20 cellular contexts compared by ENCODE assay signal in the genomic region with DNA sequence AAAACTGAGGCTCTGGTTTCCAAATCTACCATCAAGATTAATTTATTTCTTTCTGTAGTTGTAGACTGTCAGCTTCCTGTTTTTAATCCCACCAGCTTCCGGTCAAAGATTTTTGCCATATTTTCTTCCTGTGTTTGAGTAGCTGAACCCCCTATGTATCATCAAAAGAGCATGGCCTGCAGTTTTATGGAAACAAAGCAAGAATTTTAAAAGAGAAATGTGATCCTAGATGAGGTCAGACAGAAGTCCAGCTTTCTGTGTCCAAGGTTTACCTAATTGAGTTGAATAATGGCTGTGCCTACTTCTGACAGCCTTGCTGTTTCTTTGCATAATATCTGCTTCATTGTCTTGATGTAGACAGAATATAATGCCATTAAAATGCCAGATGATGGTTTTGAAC.
DNase-seq lines count a peak whose midpoint lies in the region; ATAC-seq and TF ChIP-seq lines count a peak whose summit lies in the region.
"Had no signal": no experiment of that assay in that cellular context is flagged by ENCODE, and none has a peak within 500 bp of the region (broad histone marks: within the 10 kb centered on the region; RNA-seq: fewer than 3 reads in every experiment).

No MANE protein-coding gene starts in this region.

- no peak overlapping the region for H3K4me3 ChIP-seq in astrocyte of the spinal cord (ENCODE audit: low read depth, low read length)
- no peak overlapping the region for H3K4me3 ChIP-seq in mesenchymal stem cell (ENCODE audit: insufficient read depth in 1 of 2, low read depth in 1 of 2, low read length in 2 of 2)
- H3K4me3 ChIP-seq: esophagus squamous epithelium, ovary, right atrium auricular region, SJSA1 had no signal

- no peak overlapping the region for H3K23ac ChIP-seq in mesenchymal stem cell (ENCODE audit: low read length in 2 of 2)

- peaks cover 8% of the 10 kb centered on the region for H3K79me1 ChIP-seq in mesenchymal stem cell (replicated peaks; ENCODE audit: low read length, poor library complexity, severe bottlenecking)

- 83% methylated on average over 1 of the region's 1 CpG for WGBS in mesenchymal stem cell

- ATAC-seq in HG03460 (IDR thresholded peaks at IDR 0.05; ENCODE audit: unreplicated experiment) (no peak), GM21786 (IDR thresholded peaks at IDR 0.05; ENCODE audit: unreplicated experiment) (no peak)
- ATAC-seq: CD8-positive, alpha-beta T cell had no signal

- H3K14ac ChIP-seq in mesenchymal stem cell (ENCODE audit: low read length in 2 of 2), result no peak overlapping the region

- H2BK120ac ChIP-seq in mesenchymal stem cell (ENCODE audit: low read depth, low read length), result no peak overlapping the region

- no peak overlapping the region for H2BK5ac ChIP-seq in mesenchymal stem cell (ENCODE audit: low read depth, low read length, poor library complexity, severe bottlenecking)

- no peak overlapping the region for H2AK5ac ChIP-seq in mesenchymal stem cell (ENCODE audit: low read length, severe bottlenecking)

- TF ChIP-seq CTCF in astrocyte of the spinal cord (IDR thresholded peaks at IDR 0.05; ENCODE audit: low read depth, low read length), result no peak

- peaks cover 7% of the 10 kb centered on the region for H3K9me3 ChIP-seq in mesenchymal stem cell (ENCODE audit: control insufficient read depth, low read length)
- H3K9me3 ChIP-seq: ovary, SJSA1 had no signal

- no peaks in the 10 kb centered on the region for H3K27me3 ChIP-seq in mesenchymal stem cell (ENCODE audit: control insufficient read depth in 1 of 2, insufficient read depth in 1 of 2, low read length in 2 of 2)
- H3K27me3 ChIP-seq: esophagus squamous epithelium, ovary, right atrium auricular region, SJSA1 had no signal

- no peak overlapping the region for H4K8ac ChIP-seq in mesenchymal stem cell (ENCODE audit: low read length)

- peaks cover 5 to 24% of the 10 kb centered on the region in 2 experiments for H3K36me3 ChIP-seq in mesenchymal stem cell (ENCODE audit: control insufficient read depth in 1 of 2, insufficient read depth in 2 of 2, low read depth in 1 of 2, low read length in 2 of 2)
- H3K36me3 ChIP-seq: ovary, right atrium auricular region, SJSA1 had no signal

- no peak overlapping the region for H2AFZ ChIP-seq in mesenchymal stem cell (ENCODE audit: low read depth, low read length)

- H3K4ac ChIP-seq in mesenchymal stem cell (ENCODE audit: low read depth in 1 of 2, low read length in 2 of 2), result no peak overlapping the region

- H4K91ac ChIP-seq in mesenchymal stem cell (ENCODE audit: low read length), result no peak overlapping the region

- H3K9ac ChIP-seq in mesenchymal stem cell (ENCODE audit: low read length), result no peak overlapping the region

- H2BK12ac ChIP-seq in mesenchymal stem cell (ENCODE audit: low read length in 2 of 2), result no peak overlapping the region

- H2BK15ac ChIP-seq in mesenchymal stem cell (ENCODE audit: low read depth, poor library complexity, severe bottlenecking), result no peak overlapping the region

- in situ Hi-C loops in KBM-7 (cut with MboI; ENCODE audit: low pct_unique_long_range_greater_than_20kb, low sequenced_read_pairs) (no loop called here), astrocyte of the spinal cord (cut with HindIII; ENCODE audit: low sequenced_read_pairs) (no loop called here)

- no peak overlapping the region for H3K4me2 ChIP-seq in mesenchymal stem cell (ENCODE audit: low read length, poor library complexity, severe bottlenecking)

- peaks cover 6% of the 10 kb centered on the region for H3K4me1 ChIP-seq in mesenchymal stem cell (ENCODE audit: control insufficient read depth, insufficient read depth, low read depth, low read length)
- H3K4me1 ChIP-seq: right atrium auricular region, SJSA1 had no signal

- DNase-seq in HCEC 1CT (peak; percentile 35), KBM-7 (peak; percentile 39), astrocyte of the spinal cord (ENCODE audit: low read depth, low spot score) (peak; percentile 5), mesenchymal stem cell (no peak), NCI-H1105 (lab: John Stamatoyannopoulos, UW) (no peak), NCI-H748 treated with DMSO at 0.1 percent for 48 hours (lab: John Stamatoyannopoulos, UW) (no peak)
- DNase-seq: activated CD4-positive, alpha-beta memory T cell treated with anti-CD3 and anti-CD28 coated beads, Interleukin-2, amount 10 ng/mL, durations not matched to agents 7 days and 5 days; activated naive CD4-positive, alpha-beta T cell; CD8-positive, alpha-beta T cell; DMS153; effector memory CD4-positive, alpha-beta T cell; esophagus squamous epithelium; GF-D8; NCI-H1417 treated with DMSO at 0.1 percent for 48 hours; ovary; trophoblast cell had no signal

- no peak overlapping the region for H3K18ac ChIP-seq in mesenchymal stem cell (ENCODE audit: low read depth in 1 of 2, low read length in 2 of 2)

- peak overlapping the region; percentile 64 for H3K27ac ChIP-seq in mesenchymal stem cell (ENCODE audit: low read length, poor library complexity, severe bottlenecking)
- H3K27ac ChIP-seq: esophagus squamous epithelium, ovary, right atrium auricular region, SJSA1 had no signal

Comparison
In these comparisons a context has a peak if more than half of its experiments do, and no peak if none do; other contexts are left out.
1. DNase-seq: peak in HCEC 1CT (single experiment), KBM-7 (single experiment) and astrocyte of the spinal cord (single experiment); none in mesenchymal stem cell (single experiment), NCI-H1105 (single experiment) and NCI-H748 treated with DMSO at 0.1 percent for 48 hours (single experiment).